Comparison of ENCODE assay signal across 26 cellular contexts in genomic region chr1:112946683-112947082, GRCh38.
"Had no signal": no experiment of that assay in that cellular context is flagged by ENCODE, and none has a peak within 500 bp of the region (broad histone marks: within the 10 kb centered on the region; RNA-seq: fewer than 3 reads in every experiment).

No MANE protein-coding gene starts in this region.

- DNase-seq: activated CD4-positive, alpha-beta memory T cell treated with anti-CD3 and anti-CD28 coated beads, Interleukin-2, amount 10 ng/mL, durations not matched to agents 7 days and 5 days; activated CD4-positive, alpha-beta T cell treated with anti-CD3 and anti-CD28 coated beads for 1 hour; activated CD4-positive, alpha-beta T cell treated with anti-CD3 and anti-CD28 coated beads for 4 hours; activated CD4-positive, alpha-beta T cell treated with anti-CD3 and anti-CD28 coated beads, Interleukin-2, amount 10 ng/mL, durations not matched to agents 7 days and 5 days; activated CD4-positive, alpha-beta T cell treated with anti-CD3 and anti-CD28 coated beads, Interleukin-2, amount 50 U/mL, for 4 hours; activated effector memory CD4-positive, alpha-beta T cell treated with Interleukin-2 at 50 U/mL for 16 hours; activated gamma-delta T cell treated with Interleukin-2 at 50 U/mL for 16 hours; activated naive CD4-positive, alpha-beta T cell treated with anti-CD3 and anti-CD28 coated beads, Interleukin-2, amount 50 U/mL, for 16 hours; activated naive CD4-positive, alpha-beta T cell treated with Interleukin-2 at 50 U/mL for 16 hours; activated T-cell treated with anti-CD3 and anti-CD28 coated beads, Interleukin-2, amount 50 U/mL, for 4 hours; amniotic stem cell; anterior cingulate cortex; brain microvascular endothelial cell; central memory CD4-positive, alpha-beta T cell; cerebellar nuclear complex; dorsolateral prefrontal cortex; effector memory CD4-positive, alpha-beta T cell; endodermal cell; foreskin fibroblast; head of caudate nucleus; T-helper 2 cell had no signal

- H3K4me3 ChIP-seq: coronary artery, dorsolateral prefrontal cortex had no signal

- H3K27me3 Mint-ChIP-seq: activated CD4-positive, alpha-beta memory T cell treated with anti-CD3 and anti-CD28 coated beads, Interleukin-2, amount 10 ng/mL, durations not matched to agents 7 days and 5 days; activated CD4-positive, alpha-beta T cell treated with anti-CD3 and anti-CD28 coated beads, Interleukin-2, amount 10 ng/mL, durations not matched to agents 7 days and 5 days; activated naive CD8-positive, alpha-beta T cell; activated T-helper 17 cell treated with anti-CD3 and anti-CD28 coated beads, Interleukin-2, amount 50 U/mL, for 72 hours; dendritic cell treated with granulocyte-macrophage colony-stimulating factor and Interleukin-4, amounts not matched to agents 40 ng/mL and 50 ng/mL, for 4 days had no signal

- H3K27ac Mint-ChIP-seq: activated CD4-positive, alpha-beta memory T cell treated with anti-CD3 and anti-CD28 coated beads, Interleukin-2, amount 10 ng/mL, durations not matched to agents 7 days and 5 days; activated CD4-positive, alpha-beta T cell treated with anti-CD3 and anti-CD28 coated beads, Interleukin-2, amount 10 ng/mL, durations not matched to agents 7 days and 5 days; activated naive CD8-positive, alpha-beta T cell; activated T-helper 17 cell treated with anti-CD3 and anti-CD28 coated beads, Interleukin-2, amount 50 U/mL, for 72 hours; dendritic cell treated with granulocyte-macrophage colony-stimulating factor and Interleukin-4, amounts not matched to agents 40 ng/mL and 50 ng/mL, for 4 days; endodermal cell had no signal

- ATAC-seq: activated T-cell treated with anti-CD3 and anti-CD28 coated beads, Interleukin-2, amount 50 U/mL, for 4 hours; activated T-helper 17 cell treated with anti-CD3 and anti-CD28 coated beads, Interleukin-2, amount 50 U/mL, for 72 hours; esophagus mucosa had no signal

- H3K27ac ChIP-seq: brain microvascular endothelial cell, coronary artery, dorsolateral prefrontal cortex had no signal

- H3K4me3 Mint-ChIP-seq: activated CD4-positive, alpha-beta memory T cell treated with anti-CD3 and anti-CD28 coated beads, Interleukin-2, amount 10 ng/mL, durations not matched to agents 7 days and 5 days; activated CD4-positive, alpha-beta T cell treated with anti-CD3 and anti-CD28 coated beads, Interleukin-2, amount 10 ng/mL, durations not matched to agents 7 days and 5 days; activated naive CD8-positive, alpha-beta T cell; activated T-cell treated with anti-CD3 and anti-CD28 coated beads, Interleukin-2, amount 50 U/mL, for 4 hours; activated T-helper 17 cell treated with anti-CD3 and anti-CD28 coated beads, Interleukin-2, amount 50 U/mL, for 72 hours; dendritic cell treated with granulocyte-macrophage colony-stimulating factor and Interleukin-4, amounts not matched to agents 40 ng/mL and 50 ng/mL, for 4 days; endodermal cell had no signal

- H3K27me3 ChIP-seq: brain microvascular endothelial cell, dorsolateral prefrontal cortex had no signal

- H3K36me3 ChIP-seq: brain microvascular endothelial cell had no signal

- H3K9me3 Mint-ChIP-seq: activated CD4-positive, alpha-beta memory T cell treated with anti-CD3 and anti-CD28 coated beads, Interleukin-2, amount 10 ng/mL, durations not matched to agents 7 days and 5 days; activated CD4-positive, alpha-beta T cell treated with anti-CD3 and anti-CD28 coated beads, Interleukin-2, amount 10 ng/mL, durations not matched to agents 7 days and 5 days; activated T-cell treated with anti-CD3 and anti-CD28 coated beads, Interleukin-2, amount 50 U/mL, for 4 hours; activated T-helper 17 cell treated with anti-CD3 and anti-CD28 coated beads, Interleukin-2, amount 50 U/mL, for 72 hours; dendritic cell treated with granulocyte-macrophage colony-stimulating factor and Interleukin-4, amounts not matched to agents 40 ng/mL and 50 ng/mL, for 4 days; endodermal cell had no signal
